29 cellular contexts compared by ENCODE assay signal in the genomic region with DNA sequence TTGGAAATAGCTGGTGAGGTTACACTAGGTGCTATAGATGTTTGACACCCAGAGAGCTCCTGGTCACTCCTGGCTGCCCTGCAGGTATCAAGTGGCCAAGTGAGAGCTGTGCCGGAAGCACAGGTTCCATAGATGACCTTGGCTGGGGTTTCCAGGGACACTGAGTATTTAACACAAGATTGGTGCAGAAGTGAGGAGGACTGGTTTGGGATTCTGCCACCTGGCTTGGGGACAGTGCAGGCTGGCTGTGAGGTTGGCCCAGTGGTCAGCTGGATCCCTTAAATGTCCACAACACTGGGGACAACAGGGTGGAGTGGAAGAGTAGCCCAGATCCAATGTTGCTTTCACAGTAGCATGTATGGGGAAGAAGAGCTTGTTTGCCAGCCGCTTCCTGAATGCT. TPM values are rescaled to one million over a fixed set of nuclear protein-coding genes. Genes with fewer than 3 reads are reported as not detected.
"Had no signal": no experiment of that assay in that cellular context is flagged by ENCODE, and none has a peak within 500 bp of the region (broad histone marks: within the 10 kb centered on the region; RNA-seq: fewer than 3 reads in every experiment).

No MANE protein-coding gene starts in this region.

- ATAC-seq: activated CD4-positive, CD25-positive, alpha-beta regulatory T cell treated with anti-CD3 and anti-CD28 coated beads, Interleukin-2, amount 50 U/mL, for 24 hours; activated CD8-positive, alpha-beta T cell treated with anti-CD3 and anti-CD28 coated beads for 36 hours; activated naive CD4-positive, alpha-beta T cell treated with anti-CD3 and anti-CD28 coated beads, Interleukin-2, amount 50 U/mL, for 72 hours; activated naive CD8-positive, alpha-beta T cell treated with anti-CD3 and anti-CD28 coated beads, Interleukin-2, amount 50 U/mL, for 24 hours had no signal

- H3K36me3 ChIP-seq: ascending aorta, Peyer's patch, SJCRH30 had no signal

- H3K9ac ChIP-seq: SK-N-SH had no signal

- H3K4me1 ChIP-seq: SJCRH30 had no signal

- H3K27ac ChIP-seq: ascending aorta, RWPE1, SJCRH30 had no signal

- H3K4me2 ChIP-seq: SK-N-SH had no signal

- H3K4me3 ChIP-seq: ascending aorta, Peyer's patch, SJCRH30 had no signal

- DNase-seq: activated CD4-positive, alpha-beta T cell treated with anti-CD3 and anti-CD28 coated beads for 4 hours; activated CD8-positive, alpha-beta memory T cell treated with anti-CD3 and anti-CD28 coated beads, Interleukin-2, amount 50 U/mL, for 4 hours; activated CD8-positive, alpha-beta T cell treated with anti-CD3 and anti-CD28 coated beads for 36 hours; activated naive CD8-positive, alpha-beta T cell treated with anti-CD3 and anti-CD28 coated beads, Interleukin-2, amount 50 U/mL, for 24 hours; activated T-cell treated with anti-CD3 and anti-CD28 coated beads, Interleukin-2, amount 50 U/mL, for 1 hour; amniotic stem cell; KG1; NCI-H1092; NCI-H1417; NCI-H1694; NCI-H2029; NCI-H2107; NCI-H2171 treated with DMSO at 0.1 percent for 48 hours; NCI-H226; NCI-H526; NCI-H774; NK-92 treated with Interleukin-12 subunit alpha and Interleukin-12 subunit beta, amount 100 ng/mL, for 24 hours; Peyer's patch; Right ventricle myocardium superior; SJCRH30; SK-N-SH; T-helper 1 cell had no signal

- H3K9me3 ChIP-seq: ascending aorta, Peyer's patch, SJCRH30, SK-N-SH had no signal

RNA-seq across cellular contexts. Expression of a gene that starts 48.4 kb away (rescaled TPM):
- total RNA-seq: activated CD8-positive, alpha-beta T cell treated with anti-CD3 and anti-CD28 coated beads for 36 hours; ascending aorta; MCF 10A; NCI-H460; T-helper 2 cell treated with Interferon-gamma antibody and Interleukin-4, amounts not matched to agents 100 ng/mL and 5 ng/mL, for 36 hours had no signal
